Comparison of ENCODE assay signal across 8 cellular contexts in the genomic region with DNA sequence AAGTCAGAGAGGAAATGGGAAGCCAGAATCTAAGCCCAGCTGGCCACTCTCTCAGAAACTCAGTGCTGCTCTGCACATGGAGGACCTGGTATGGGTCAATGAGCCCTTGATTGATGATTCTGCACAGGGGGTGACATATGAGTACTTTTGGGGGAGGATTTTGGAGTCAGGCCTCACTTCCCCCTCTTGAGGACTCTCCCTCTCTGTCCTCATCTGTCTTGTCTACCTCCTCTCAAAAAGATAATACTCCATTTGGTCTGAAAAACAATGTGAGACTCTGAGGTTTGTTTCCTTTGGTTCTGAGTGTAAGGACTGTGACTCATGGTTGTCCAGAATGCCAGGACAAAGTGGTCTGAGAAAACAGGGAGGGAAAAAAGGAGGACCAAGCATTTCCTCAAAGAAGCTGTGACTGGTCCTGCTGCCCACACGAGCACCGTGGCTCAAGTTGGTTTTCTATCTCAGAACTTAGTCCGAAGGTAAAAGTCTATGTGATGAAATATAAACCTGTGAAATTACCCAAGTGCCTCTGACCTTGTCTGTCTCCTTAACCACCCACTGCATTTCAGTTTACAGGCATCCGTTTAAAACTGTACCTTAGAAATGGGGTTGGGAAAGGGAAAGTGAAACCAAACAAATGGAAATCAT. TPM values are rescaled to one million over a fixed set of nuclear protein-coding genes. Genes with fewer than 3 reads are reported as not detected.
A peak's percentile ranks its signal among the peaks of the same experiment; 100 is the strongest.
DNase-seq lines count a peak whose midpoint lies in the region; ATAC-seq, FAIRE-seq and TF ChIP-seq lines count a peak whose summit lies in the region.

No MANE protein-coding gene starts in this region.

- H3K4me3 ChIP-seq in CD4-positive, CD25-positive, alpha-beta regulatory T cell (ENCODE audit: low read depth, low read length), result peak overlapping the region; percentile 85
- H3K4me3 ChIP-seq in cardiac fibroblast (replicated peaks in 1 of 2; ENCODE audit: low read depth in 2 of 2, low read length in 2 of 2), result peak overlapping the region; percentile 24 to 55

- peaks cover 0 to 7% (median 0%) of the 10 kb centered on the region in 7 donors for H3K9me3 Mint-ChIP-seq in CD4-positive, CD25-positive, alpha-beta regulatory T cell
- H3K9me3 Mint-ChIP-seq in memory B cell, result no peaks in the 10 kb centered on the region

- H3K4me1 Mint-ChIP-seq in CD4-positive, CD25-positive, alpha-beta regulatory T cell, result peaks cover 26 to 86% (median 64%) of the 10 kb centered on the region in 4 donors
- H3K4me1 Mint-ChIP-seq in memory B cell, result peaks cover 30% of the 10 kb centered on the region

- peaks cover 78% of the 10 kb centered on the region for H3K4me1 ChIP-seq in CD4-positive, CD25-positive, alpha-beta regulatory T cell (ENCODE audit: control insufficient read depth, insufficient read depth, low read length, poor library complexity, severe bottlenecking)

- H3K27me3 ChIP-seq in CD4-positive, CD25-positive, alpha-beta regulatory T cell (ENCODE audit: control insufficient read depth, insufficient read depth, low read length), result no peaks in the 10 kb centered on the region

- no peak for FAIRE-seq in urothelium cell line (lab: Jason Lieb, UNC)

- H3K27ac ChIP-seq in CD4-positive, CD25-positive, alpha-beta regulatory T cell (ENCODE audit: insufficient read depth, low read length, poor library complexity, severe bottlenecking), result peak overlapping the region; percentile 89

- H3K9me3 ChIP-seq in CD4-positive, CD25-positive, alpha-beta regulatory T cell (ENCODE audit: control insufficient read depth in 2 of 2, low read length in 2 of 2), result no peaks in the 10 kb centered on the region

- H3K36me3 Mint-ChIP-seq in CD4-positive, CD25-positive, alpha-beta regulatory T cell, result peaks cover 17% of the 10 kb centered on the region
- H3K36me3 Mint-ChIP-seq in memory B cell, result peaks cover 7% of the 10 kb centered on the region

- no peaks in the 10 kb centered on the region for H3K36me3 ChIP-seq in CD4-positive, CD25-positive, alpha-beta regulatory T cell (ENCODE audit: control insufficient read depth, insufficient read depth, low read length)

- H3K27me3 Mint-ChIP-seq in CD4-positive, CD25-positive, alpha-beta regulatory T cell, result no peaks in the 10 kb centered on the region
- no peaks in the 10 kb centered on the region for H3K27me3 Mint-ChIP-seq in memory B cell

- H3K27ac Mint-ChIP-seq in CD4-positive, CD25-positive, alpha-beta regulatory T cell, result peak overlapping the region; percentile 96 to 99 (median 98)
- peak overlapping the region; percentile 85 for H3K27ac Mint-ChIP-seq in memory B cell

- ATAC-seq in CD4-positive, CD25-positive, alpha-beta regulatory T cell (ENCODE audit: low read depth in 2 of 2), result peak; percentile 30 to 49
- ATAC-seq in GM21447 (IDR thresholded peaks at IDR 0.05; ENCODE audit: unreplicated experiment), result peak; percentile 21
- peak; percentile 58 for ATAC-seq in memory B cell (ENCODE audit: low read depth)

- no peak for TF ChIP-seq CTCF in cardiac fibroblast (IDR thresholded peaks at IDR 0.05; ENCODE audit: low read depth, low read length)

- peak in 2 of 3 donors; percentile 62 to 78 for DNase-seq in CD4-positive, CD25-positive, alpha-beta regulatory T cell
- DNase-seq in NCI-H774 (lab: John Stamatoyannopoulos, UW) (peak; percentile 27), cardiac fibroblast (ENCODE audit: low read depth in 2 of 2) (peak; percentile 59 to 89), memory B cell (ENCODE audit: low spot score in 2 of 2) (no peak), urothelium cell line (ENCODE audit: low spot score) (peak; percentile 27), NCI-H524 treated with DMSO at 0.1 percent for 48 hours (lab: John Stamatoyannopoulos, UW) (no peak), NCI-H748 (lab: John Stamatoyannopoulos, UW; ENCODE audit: unreplicated experiment) (no peak)

- H3K4me3 Mint-ChIP-seq in CD4-positive, CD25-positive, alpha-beta regulatory T cell, result peak overlapping the region; percentile 78 to 90 (median 85)
- peak overlapping the region; percentile 68 for H3K4me3 Mint-ChIP-seq in memory B cell

RNA-seq across cellular contexts. Expression of a gene that starts 11.1 kb away (rescaled TPM):
- 42.7 TPM for total RNA-seq in CD4-positive, CD25-positive, alpha-beta regulatory T cell
- 10 to 100 TPM in 1 of 4 donors, 1 to 10 TPM in 3; 4.0 to 10.4 (median 8.6) TPM for polyA plus RNA-seq in CD4-positive, CD25-positive, alpha-beta regulatory T cell

Comparison
In these comparisons a context has a peak if more than half of its experiments do, and no peak if none do; other contexts are left out.
1. DNase-seq: peak in CD4-positive, CD25-positive, alpha-beta regulatory T cell (2 of 3), NCI-H774 (single experiment), cardiac fibroblast (2 of 2) and urothelium cell line (single experiment); none in memory B cell (0 of 2), NCI-H524 treated with DMSO at 0.1 percent for 48 hours (single experiment) and NCI-H748 (single experiment).
2. Peak in every context shown above with its lines, with median percentiles within 50 percentile points of each other: ATAC-seq.